In genomic region chr21:34889287-34889536, GRCh38 we compare ENCODE assay signal across 8 cellular contexts.
A peak's percentile ranks its signal among the peaks of the same experiment; 100 is the strongest.
DNase-seq lines count a peak whose midpoint lies in the region; ATAC-seq and TF ChIP-seq lines count a peak whose summit lies in the region.

No MANE protein-coding gene starts in this region.

- 0 out of 2 replicates have a peak, but pooled peaks cover 14% of the 10 kb centered on the region for H3K4me1 ChIP-seq in PC-3 (ENCODE audit: insufficient read depth, low read length)
- H3K4me1 ChIP-seq in sigmoid colon = peaks cover 0 to 48% (median 46%) of the 10 kb centered on the region in 4 donors

- H2AFZ ChIP-seq in PC-3 (ENCODE audit: low read length) = peak overlapping the region; percentile 73

- H3K27me3 ChIP-seq in PC-3 (ENCODE audit: low read length) (no peaks in the 10 kb centered on the region), sigmoid colon (peaks cover 20 to 74% (median 54%) of the 10 kb centered on the region in 3 donors)

- intact Hi-C loops in PC-3 (cut with micrococcal nuclease) = loop anchor here (2.0 to 10.0 kb wide), 4 partner anchors 622 to 1136 kb away; no protein-coding TSS in a partner anchor
- intact Hi-C loops in left ventricle myocardium superior (cut with micrococcal nuclease) = no loop called here
- intact Hi-C loops in sigmoid colon (cut with DNase I) = loop anchor here (2.0 to 5.0 kb wide), 5 partner anchors 92 to 953 kb away; no protein-coding TSS in a partner anchor

- H3K4me3 Mint-ChIP-seq in activated naive CD4-positive, alpha-beta T cell treated with anti-CD3 and anti-CD28 coated beads, Interleukin-2, amount 50 U/mL, for 24 hours = peak overlapping the region; percentile 85

- H3K9me3 ChIP-seq in PC-3 (ENCODE audit: low read length) (no peaks in the 10 kb centered on the region), sigmoid colon (no peaks in the 10 kb centered on the region)

- no peaks in the 10 kb centered on the region for H3F3A ChIP-seq in PC-3 (ENCODE audit: low read length, unreplicated experiment)

- POLR2A ChIA-PET in GM10248 (lab: Yijun Ruan, JAX) (no interaction called here), PC-3 (lab: Charles Lee; ENCODE audit: unreplicated experiment) (interaction anchor here (0.8 to 3.6 kb wide), 5 partner anchors 19 to 158 kb away, joined by 4 to 30 read pairs (median 5); no protein-coding TSS in a partner anchor)

- ATAC-seq in HG03025 (IDR thresholded peaks at IDR 0.05; ENCODE audit: low FRiP score, unreplicated experiment) (peak; percentile 17), PC-3 (no peak; the same call in 1 of the 2 replicates), left ventricle myocardium superior (no peak), GM18861 (IDR thresholded peaks at IDR 0.05; ENCODE audit: unreplicated experiment) (no peak)

- WGBS in sigmoid colon, 2 donors = 0% methylated on average over 31 of the region's 31 CpGs

- BruUV-seq in PC-3 (replicated peaks; lab: Mats Ljungman, UMichigan) = no TSS peak

- no peaks in the 10 kb centered on the region for H3K27me3 Mint-ChIP-seq in activated naive CD4-positive, alpha-beta T cell treated with anti-CD3 and anti-CD28 coated beads, Interleukin-2, amount 50 U/mL, for 24 hours

- no peak for TF ChIP-seq CTCF in GM10248 (IDR thresholded peaks at IDR 0.05; ENCODE audit: control extremely low read depth, extremely low read depth, low read depth, missing control alignments)
- no peak for TF ChIP-seq CTCF in PC-3 (conservative IDR thresholded peaks at IDR 0.05; ENCODE audit: low read depth, low read length)
- TF ChIP-seq CTCF in sigmoid colon (IDR thresholded peaks at IDR 0.05) = no peak

- H3K4me1 Mint-ChIP-seq in activated naive CD4-positive, alpha-beta T cell treated with anti-CD3 and anti-CD28 coated beads, Interleukin-2, amount 50 U/mL, for 24 hours = peaks cover 46% of the 10 kb centered on the region

- H3K9me3 Mint-ChIP-seq in activated naive CD4-positive, alpha-beta T cell treated with anti-CD3 and anti-CD28 coated beads, Interleukin-2, amount 50 U/mL, for 24 hours = no peaks in the 10 kb centered on the region

- peak overlapping the region; percentile 87 for H3K9ac ChIP-seq in PC-3 (ENCODE audit: low read length)

- peaks cover 69% of the 10 kb centered on the region for H3K79me2 ChIP-seq in PC-3 (ENCODE audit: low read length)

- CTCF ChIA-PET in GM10248 (lab: Yijun Ruan, JAX) (interaction anchor here (0.6 to 4.2 kb wide), 39 partner anchors 9 to 1141 kb away, joined by 3 to 29 read pairs (median 4); no protein-coding TSS in a partner anchor), PC-3 (lab: Charles Lee) (interaction anchor here (0.6 to 2.1 kb wide), 7 partner anchors 11 to 619 kb away, joined by 3 to 18 read pairs (median 5); no protein-coding TSS in a partner anchor)

- H3K4me2 ChIP-seq in PC-3 (ENCODE audit: low read length) = peak overlapping the region; percentile 91

- peak overlapping the region; percentile 95 for H3K4me3 ChIP-seq in PC-3 (ENCODE audit: low read length)
- H3K4me3 ChIP-seq in sigmoid colon = peak overlapping the region; percentile 50 to 81 (median 67)

- H3K36me3 ChIP-seq in PC-3 (ENCODE audit: low read depth, low read length) = peaks cover 18% of the 10 kb centered on the region
- H3K36me3 ChIP-seq in sigmoid colon = no peaks in the 10 kb centered on the region

- no peak for TF ChIP-seq EP300 in sigmoid colon (IDR thresholded peaks at IDR 0.05)

- TF ChIP-seq POLR2A in sigmoid colon (IDR thresholded peaks at IDR 0.05) = no peak

- H4K20me1 ChIP-seq in PC-3 (ENCODE audit: low read length) = peaks cover 32% of the 10 kb centered on the region

- DNase-seq in GM10248 (ENCODE audit: extremely low spot score) (peak; percentile 48), PC-3 (peak; percentile 50), left ventricle myocardium superior (peak; percentile 68), sigmoid colon (peak; percentile 75), iPS-NIHi11 (ENCODE audit: low spot score) (no peak)

- peak overlapping the region; percentile 97 for H3K27ac Mint-ChIP-seq in activated naive CD4-positive, alpha-beta T cell treated with anti-CD3 and anti-CD28 coated beads, Interleukin-2, amount 50 U/mL, for 24 hours

- peaks cover 6% of the 10 kb centered on the region for H3K36me3 Mint-ChIP-seq in activated naive CD4-positive, alpha-beta T cell treated with anti-CD3 and anti-CD28 coated beads, Interleukin-2, amount 50 U/mL, for 24 hours

- H3K27ac ChIP-seq in PC-3 (ENCODE audit: low read length) = peak overlapping the region; percentile 90
- peak overlapping the region; percentile 78 to 93 (median 87) for H3K27ac ChIP-seq in sigmoid colon

- H3K9me2 ChIP-seq in PC-3 (replicated peaks; ENCODE audit: low read length) = no peaks in the 10 kb centered on the region
